ENCODE assay signal across 8 cellular contexts in genomic region chr2:61905372-61906186, GRCh38. TPM values are rescaled to one million over a fixed set of nuclear protein-coding genes. Genes with fewer than 3 reads are reported as not detected.
A peak's percentile ranks its signal among the peaks of the same experiment; 100 is the strongest.
DNase-seq lines count a peak whose midpoint lies in the region; ATAC-seq and TF ChIP-seq lines count a peak whose summit lies in the region.

COMMD1 (plus strand) TSS chr2:61905674; CDS start chr2:61905679, 5 bp downstream.

- ATAC-seq in HG02678 (IDR thresholded peaks at IDR 0.05; ENCODE audit: unreplicated experiment): peak; percentile 99

- DNase-seq in GM13977 (ENCODE audit: low spot score) (peak; percentile 74), NCI-H128 (lab: John Stamatoyannopoulos, UW; ENCODE audit: unreplicated experiment) (peak; percentile 30), T-helper 22 cell (ENCODE audit: low read depth) (peak; percentile 58), ascending aorta (ENCODE audit: low spot score in 2 of 2) (peak; percentile 29 to 88), hepatic stellate cell (ENCODE audit: low spot score) (peak; percentile 71), retina (peak; percentile 88), 8988T (no peak)

- TF ChIP-seq CTCF in GM13977 (IDR thresholded peaks at IDR 0.05; ENCODE audit: extremely low read depth, insufficient read depth, missing control alignments): no peak
- TF ChIP-seq CTCF in ascending aorta (IDR thresholded peaks at IDR 0.05): no peak

- no peaks in the 10 kb centered on the region for H3K27me3 ChIP-seq in ascending aorta

- H3K27ac ChIP-seq in ascending aorta: peak within 1 kb of the TSS; percentile 58 to 61

- intact Hi-C loops in ascending aorta (cut with DNase I): no loop called here

- H3K4me3 ChIP-seq in ascending aorta: peak within 1 kb of the TSS; percentile 67 to 77

- no peaks in the 10 kb centered on the region for H3K9me3 ChIP-seq in ascending aorta

- in situ Hi-C loops in GM13977 (cut with MboI; ENCODE audit: low pct_unique_long_range_greater_than_20kb, low sequenced_read_pairs, unreplicated experiment): loop anchor here (25.0 kb wide), 1 partner anchor 857 kb away; no protein-coding TSS in a partner anchor

- no peaks in the 10 kb centered on the region for H3K36me3 ChIP-seq in ascending aorta

- H3K4me1 ChIP-seq in ascending aorta: peaks cover 4 to 6% of the 10 kb centered on the region in 2 donors

RNA-seq across cellular contexts. Expression of gene COMMD1, which starts in this region (rescaled TPM):
- 31.8 TPM for total RNA-seq in ascending aorta
